In genomic region chr5:96712100-96712746, GRCh38 we compare ENCODE assay signal across 3 cellular contexts.
TF ChIP-seq lines count a peak whose summit lies in the region.

No MANE protein-coding gene starts in this region.

TF ChIP-seq in SK-N-SH treated with all-trans-retinoic acid at 6 μM for 48 hours, 23 proteins besides CTCF, POLR2A, EP300 and RAD21:
- no peak for TF ChIP-seq ARNTL (CRISPR knock-in tag; IDR thresholded peaks at IDR 0.05; ENCODE audit: borderline replicate concordance, low read depth)
- TF ChIP-seq ZNF8 (CRISPR knock-in tag; IDR thresholded peaks at IDR 0.05): no peak
TF ChIP-seq in SK-N-SH treated with all-trans-retinoic acid at 6 μM for 48 hours: peak in this region for 0.

TF ChIP-seq in SK-N-SH, 30 proteins besides CTCF, POLR2A, EP300 and RAD21:
- TF ChIP-seq POLR2AphosphoS5 (IDR thresholded peaks at IDR 0.05; ENCODE audit: low read depth, low read length) (no peak), ZBTB33 (IDR thresholded peaks at IDR 0.05; ENCODE audit: borderline replicate concordance, low read depth) (no peak), CHD2 (IDR thresholded peaks at IDR 0.05; ENCODE audit: low read length, partially characterized antibody) (no peak), SMC3 (IDR thresholded peaks at IDR 0.05; ENCODE audit: low read depth, low read length) (no peak), FOXJ3 (CRISPR knock-in tag; IDR thresholded peaks at IDR 0.05) (no peak)

TF ChIP-seq in WTC11, 78 proteins besides CTCF, POLR2A, EP300 and RAD21:
- TF ChIP-seq USF2 (CRISPR knock-in tag; IDR thresholded peaks at IDR 0.05) (no peak), NFYB (CRISPR knock-in tag; conservative IDR thresholded peaks at IDR 0.05; ENCODE audit: low read depth) (no peak), FOXP1 (CRISPR knock-in tag; IDR thresholded peaks at IDR 0.05; ENCODE audit: borderline replicate concordance) (no peak)
